3 cellular contexts compared by ENCODE assay signal in the genomic region with DNA sequence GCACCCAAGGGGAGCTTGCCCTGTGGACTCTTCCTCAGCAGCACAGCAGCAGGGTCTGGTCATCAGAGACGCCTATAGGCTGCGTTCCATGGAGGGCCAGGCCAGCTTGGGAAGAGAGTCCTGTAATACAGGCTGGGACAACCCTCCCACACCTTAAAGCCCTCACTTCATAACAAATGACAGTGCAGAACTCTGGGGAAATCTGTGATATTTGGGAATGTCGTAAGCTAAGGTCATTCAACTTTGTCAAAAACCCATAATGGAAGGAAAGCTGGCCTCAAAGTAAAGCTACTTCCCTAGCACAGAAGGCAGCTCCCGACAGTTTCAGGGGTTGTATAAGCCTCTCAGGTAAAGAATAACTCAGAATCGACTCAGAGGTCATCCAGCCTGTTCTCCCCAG.
"Had no signal": no experiment of that assay in that cellular context is flagged by ENCODE, and none has a peak within 500 bp of the region (broad histone marks: within the 10 kb centered on the region; RNA-seq: fewer than 3 reads in every experiment).

No MANE protein-coding gene starts in this region.

- DNase-seq: GDM1, GF-D8 had no signal

- ATAC-seq: GM12878 had no signal

- H3K4me3 ChIP-seq: GM12878 had no signal
